In the genomic region with DNA sequence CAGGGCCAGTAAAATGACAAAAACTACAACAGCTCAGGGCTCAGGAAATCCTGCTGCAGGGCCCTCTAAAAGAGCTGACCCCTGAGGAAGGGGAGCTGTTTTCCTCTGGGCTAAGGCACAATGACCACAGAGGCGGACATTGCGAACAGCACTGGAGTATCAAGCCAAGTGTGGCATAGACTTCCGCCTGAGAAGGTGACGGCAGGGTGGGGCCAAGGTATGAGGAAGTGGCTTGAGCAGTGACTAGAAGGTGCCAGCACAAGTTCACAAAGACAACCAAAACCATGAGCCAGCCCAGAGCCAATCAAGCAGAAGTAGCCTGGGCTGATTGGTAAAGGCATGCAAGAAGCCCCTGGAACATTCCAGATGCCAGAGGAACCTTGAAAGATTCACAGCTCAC, we compare ENCODE assay signal across 17 cellular contexts. TPM values are rescaled to one million over a fixed set of nuclear protein-coding genes. Genes with fewer than 3 reads are reported as not detected.
A peak's percentile ranks its signal among the peaks of the same experiment; 100 is the strongest.
DNase-seq lines count a peak whose midpoint lies in the region; ATAC-seq and TF ChIP-seq lines count a peak whose summit lies in the region.
"Had no signal": no experiment of that assay in that cellular context is flagged by ENCODE, and none has a peak within 500 bp of the region (broad histone marks: within the 10 kb centered on the region; RNA-seq: fewer than 3 reads in every experiment).

No MANE protein-coding gene starts in this region.

- DNase-seq in Calu3 (peak; percentile 90), Karpas-422 (peak; percentile 62), activated B cell treated with CpG ODN at 0.5 μM for 24 hours (no peak), mucosa of descending colon (peak; percentile 80 to 92 (median 84)), midbrain (lab: John Stamatoyannopoulos, UW) (no peak), NCI-H2029 (lab: John Stamatoyannopoulos, UW) (no peak), MCF 10A (ENCODE audit: unreplicated experiment) (no peak)
- DNase-seq: activated T-cell treated with anti-CD3 and anti-CD28 coated beads, Interleukin-2, amount 50 U/mL, for 4 hours; AML-193; effector CD4-positive, alpha-beta T cell; EL; foreskin melanocyte; HFFc6; NCI-H524 treated with DMSO at 0.1 percent for 48 hours had no signal

- H2AFZ ChIP-seq in Karpas-422 (ENCODE audit: low read length): peak overlapping the region; percentile 52; the same call in 1 of the 2 replicates

- H3K4me1 ChIP-seq in Karpas-422 (ENCODE audit: low read length): peaks cover 6% of the 10 kb centered on the region
- peaks cover 8% of the 10 kb centered on the region for H3K4me1 ChIP-seq in mucosa of descending colon (ENCODE audit: low read depth)

- H3K36me3 ChIP-seq in Karpas-422 (ENCODE audit: insufficient read depth, low read length) (no peaks in the 10 kb centered on the region), mucosa of descending colon (ENCODE audit: low read depth) (no peaks in the 10 kb centered on the region)

- H3K9me2 ChIP-seq in Karpas-422 (replicated peaks; ENCODE audit: insufficient read depth, low read length): no peaks in the 10 kb centered on the region

- BruUV-seq in Calu3 (replicated peaks; lab: Mats Ljungman, UMichigan) (no TSS peak), MCF 10A (replicated peaks; lab: Mats Ljungman, UMichigan) (no TSS peak)

- H3K4me1 Mint-ChIP-seq in Calu3 (ENCODE audit: low read depth, unreplicated experiment) (peaks cover 21% of the 10 kb centered on the region), activated B cell treated with CpG ODN at 0.5 μM for 24 hours (peaks cover 17% of the 10 kb centered on the region), MCF 10A (ENCODE audit: insufficient read depth, unreplicated experiment) (no peaks in the 10 kb centered on the region)

- H3K9me3 ChIP-seq in Karpas-422 (ENCODE audit: low read length) (no peaks in the 10 kb centered on the region), mucosa of descending colon (no peaks in the 10 kb centered on the region)

- no peaks in the 10 kb centered on the region for H3K79me2 ChIP-seq in Karpas-422 (ENCODE audit: low read length)

- CTCF ChIA-PET in Calu3 (lab: Charles Lee): interaction anchor here (2.3 kb wide), 1 partner anchor 21 kb away, joined by 7 read pairs; the partner anchor contains the start of gene PLK1
- CTCF ChIA-PET in activated B cell treated with CpG ODN at 0.5 μM for 24 hours (lab: Charles Lee): interaction anchor here (0.6 kb wide), 1 partner anchor 344 kb away, joined by 3 read pairs; no protein-coding TSS in a partner anchor
- CTCF ChIA-PET in MCF 10A (lab: Yijun Ruan, JAX): interaction anchor here (1.4 to 1.8 kb wide), 2 partner anchors 20 to 29 kb away, joined by 3 to 12 read pairs; partner anchors contain the start of gene PLK1

- POLR2A ChIA-PET in activated B cell treated with CpG ODN at 0.5 μM for 24 hours (lab: Charles Lee): no interaction called here
- POLR2A ChIA-PET in MCF 10A (lab: Yijun Ruan, JAX): interaction anchor here (1.0 to 1.1 kb wide), 2 partner anchors 25 to 27 kb away, joined by 3 read pairs; no protein-coding TSS in a partner anchor

- intact Hi-C loops in Calu3 (cut with micrococcal nuclease; ENCODE audit: unreplicated experiment) (no loop called here), activated B cell treated with CpG ODN at 0.5 μM for 24 hours (cut with micrococcal nuclease) (no loop called here), mucosa of descending colon (cut with DNase I, micrococcal nuclease) (no loop called here), MCF 10A (cut with micrococcal nuclease) (no loop called here)

- H3K9me3 Mint-ChIP-seq in Calu3 (ENCODE audit: low read depth, unreplicated experiment) (peaks cover 7% of the 10 kb centered on the region), activated B cell treated with CpG ODN at 0.5 μM for 24 hours (peaks cover 8% of the 10 kb centered on the region), MCF 10A (ENCODE audit: unreplicated experiment) (peaks cover 8% of the 10 kb centered on the region)

- no peak for TF ChIP-seq CTCF in Calu3 (IDR thresholded peaks at IDR 0.05; ENCODE audit: unreplicated experiment)
- no peak for TF ChIP-seq CTCF in activated B cell treated with CpG ODN at 0.5 μM for 24 hours (IDR thresholded peaks at IDR 0.05)
- TF ChIP-seq CTCF in mucosa of descending colon (IDR thresholded peaks at IDR 0.05): no peak
- TF ChIP-seq CTCF in MCF 10A (IDR thresholded peaks at IDR 0.05; ENCODE audit: unreplicated experiment): no peak

- H3K4me3 Mint-ChIP-seq in Calu3 (ENCODE audit: low read depth, unreplicated experiment): no peak overlapping the region
- no peak overlapping the region for H3K4me3 Mint-ChIP-seq in activated B cell treated with CpG ODN at 0.5 μM for 24 hours
- H3K4me3 Mint-ChIP-seq in MCF 10A (ENCODE audit: unreplicated experiment): no peak overlapping the region
- H3K4me3 Mint-ChIP-seq: activated T-cell treated with anti-CD3 and anti-CD28 coated beads, Interleukin-2, amount 50 U/mL, for 4 hours; HFFc6 had no signal

- H3K36me3 Mint-ChIP-seq in Calu3 (ENCODE audit: insufficient read depth, unreplicated experiment) (peaks cover 10% of the 10 kb centered on the region), activated B cell treated with CpG ODN at 0.5 μM for 24 hours (ENCODE audit: low read depth) (no peaks in the 10 kb centered on the region), MCF 10A (ENCODE audit: insufficient read depth, unreplicated experiment) (peaks cover 6% of the 10 kb centered on the region)

- H3K27me3 ChIP-seq in Karpas-422 (ENCODE audit: low read length): peaks cover 4% of the 10 kb centered on the region; the same call in 1 of the 2 replicates

- H3K4me3 ChIP-seq in Karpas-422 (ENCODE audit: low read length): no peak overlapping the region
- H3K4me3 ChIP-seq in mucosa of descending colon: no peak overlapping the region

- peak; percentile 89 for ATAC-seq in activated B cell treated with CpG ODN at 0.5 μM for 24 hours (ENCODE audit: low read depth)
- peak; percentile 97 for ATAC-seq in mucosa of descending colon
- ATAC-seq in GM18858 (IDR thresholded peaks at IDR 0.05; ENCODE audit: unreplicated experiment): no peak
- ATAC-seq: sciatic nerve had no signal

- H3K9ac ChIP-seq in Karpas-422 (ENCODE audit: low read length): no peak overlapping the region

- H3K4me2 ChIP-seq in Karpas-422 (ENCODE audit: low read depth, low read length, poor library complexity, severe bottlenecking): no peak overlapping the region

- no peak overlapping the region for H3K27ac ChIP-seq in Karpas-422 (ENCODE audit: low read length)

- H4K20me1 ChIP-seq in Karpas-422 (ENCODE audit: insufficient read depth, low read depth, low read length): no peaks in the 10 kb centered on the region

- no peaks in the 10 kb centered on the region for H3K27me3 Mint-ChIP-seq in Calu3 (ENCODE audit: unreplicated experiment)
- H3K27me3 Mint-ChIP-seq in activated B cell treated with CpG ODN at 0.5 μM for 24 hours: peaks cover 9% of the 10 kb centered on the region
- H3K27me3 Mint-ChIP-seq in MCF 10A (ENCODE audit: insufficient read depth, unreplicated experiment): peaks cover 14% of the 10 kb centered on the region

- H3K27ac Mint-ChIP-seq in Calu3 (ENCODE audit: unreplicated experiment) (peak overlapping the region; percentile 86), activated B cell treated with CpG ODN at 0.5 μM for 24 hours (peak overlapping the region; percentile 42), MCF 10A (ENCODE audit: low read depth, unreplicated experiment) (no peak overlapping the region)
- H3K27ac Mint-ChIP-seq: HFFc6 had no signal

RNA-seq across cellular contexts. Expression of gene ERN2, which starts 13.9 kb away (rescaled TPM):
- total RNA-seq in Calu3 (2022) (3.2 and 9.3 TPM in 2 replicates), activated B cell treated with CpG ODN at 0.5 μM for 24 hours (not detected in 2 replicates), mucosa of descending colon (100 to 1,000 TPM in 2 of 3 donors, 10 to 100 TPM in 1; 89.4 to 263 (median 154) TPM), MCF 10A (2022) (not detected in 2 replicates)
- 0.18 TPM in 1 of 2 replicates, not detected in the other for total RNA-seq in Karpas-422 (2014; rRNA removed; shearing (Covaris generic); ENCODE audit: low replicate concordance)
- total RNA-seq: HFFc6, sciatic nerve, SK-MEL-5 had no signal

RNA-seq across cellular contexts. Expression of gene PLK1, which starts 20.4 kb away (rescaled TPM):
- total RNA-seq in Calu3 (2022) (122 and 136 TPM in 2 replicates), activated B cell treated with CpG ODN at 0.5 μM for 24 hours (2.3 and 3.9 TPM in 2 replicates), mucosa of descending colon (10 to 100 TPM in 2 of 3 donors, 1 to 10 TPM in 1; 4.7 to 28.6 (median 13.3) TPM), MCF 10A (2022) (50.7 and 74.8 TPM in 2 replicates)
- 36.8 and 41.7 TPM in 2 replicates for total RNA-seq in Karpas-422 (2014; rRNA removed; shearing (Covaris generic); ENCODE audit: low replicate concordance)

RNA-seq across cellular contexts. Expression of gene CHP2, which starts 55.7 kb away (rescaled TPM):
- total RNA-seq in Calu3 (2022) (not detected in 2 replicates), activated B cell treated with CpG ODN at 0.5 μM for 24 hours (not detected in 2 replicates), mucosa of descending colon (100 to 1,000 TPM in 2 of 3 donors, 10 to 100 TPM in 1; 97.5 to 432 (median 101) TPM), MCF 10A (2022) (not detected in 2 replicates)
- total RNA-seq in Karpas-422 (2014; rRNA removed; shearing (Covaris generic); ENCODE audit: low replicate concordance): not detected in 2 replicates
- total RNA-seq: activated T-cell treated with anti-CD3 and anti-CD28 coated beads, Interleukin-2, amount 50 U/mL, for 4 hours; HFFc6; SK-MEL-5 had no signal

RNA-seq across cellular contexts. Expression of gene DCTN5, which starts 57.8 kb away (rescaled TPM):
- total RNA-seq in Calu3 (2022): 152 and 155 TPM in 2 replicates
- 35.6 and 51.4 TPM in 2 replicates for total RNA-seq in Karpas-422 (2014; rRNA removed; shearing (Covaris generic); ENCODE audit: low replicate concordance)
- total RNA-seq in activated B cell treated with CpG ODN at 0.5 μM for 24 hours: 62.8 and 64.1 TPM in 2 replicates
- total RNA-seq in mucosa of descending colon: 10 to 100 TPM; 57.3 to 73.9 (median 67.7) TPM
- total RNA-seq in MCF 10A (2022): 66.6 and 84.8 TPM in 2 replicates

RNA-seq across cellular contexts. Expression of gene PALB2, which starts 58.0 kb away (rescaled TPM):
- 28.0 and 30.6 TPM in 2 replicates for total RNA-seq in Calu3 (2022)
- 10.3 and 19.7 TPM in 2 replicates for total RNA-seq in Karpas-422 (2014; rRNA removed; shearing (Covaris generic); ENCODE audit: low replicate concordance)
- 16.0 and 19.8 TPM in 2 replicates for total RNA-seq in activated B cell treated with CpG ODN at 0.5 μM for 24 hours
- 10 to 100 TPM in 2 of 3 donors, 1 to 10 TPM in 1; 7.7 to 12.7 (median 11.0) TPM for total RNA-seq in mucosa of descending colon
- total RNA-seq in MCF 10A (2022): 13.7 and 20.8 TPM in 2 replicates

Comparison
In these comparisons a context has a peak if more than half of its experiments do, and no peak if none do; other contexts are left out.
1. DNase-seq: peak in Calu3 (single experiment), Karpas-422 (single experiment) and mucosa of descending colon (3 of 3); none in activated B cell treated with CpG ODN at 0.5 μM for 24 hours (single experiment), midbrain (single experiment), NCI-H2029 (single experiment) and MCF 10A (single experiment).
2. RNA of gene CHP2, which starts 55.7 kb away (total RNA-seq): 97.5 to 432 TPM in mucosa of descending colon; not detected in Calu3, not detected in Karpas-422, not detected in activated B cell treated with CpG ODN at 0.5 μM for 24 hours and not detected in MCF 10A; every median in the first group is over 10 times any median in the second.